27 cellular contexts compared by ENCODE assay signal in genomic region chr20:44414346-44414714, GRCh38. TPM values are rescaled to one million over a fixed set of nuclear protein-coding genes. Genes with fewer than 3 reads are reported as not detected.
DNase-seq lines count a peak whose midpoint lies in the region; ATAC-seq, FAIRE-seq and TF ChIP-seq lines count a peak whose summit lies in the region.
"Had no signal": no experiment of that assay in that cellular context is flagged by ENCODE, and none has a peak within 500 bp of the region (broad histone marks: within the 10 kb centered on the region; RNA-seq: fewer than 3 reads in every experiment).

No MANE protein-coding gene starts in this region.

- intact Hi-C loops in natural killer cell (cut with micrococcal nuclease) (no loop called here), ascending aorta (cut with DNase I) (no loop called here)

- H3K14ac ChIP-seq in H1 (ENCODE audit: insufficient read length): no peak overlapping the region
- no peak overlapping the region for H3K14ac ChIP-seq in neuronal stem cell (ENCODE audit: low read length)

- CTCF ChIA-PET in H1 (lab: Charles Lee; ENCODE audit: partially characterized antibody) (interaction anchor here (0.6 to 4.2 kb wide), 7 partner anchors 26 to 226 kb away, joined by 3 to 13 read pairs (median 3); partner anchors contain the start of gene GDAP1L1), WTC11 (lab: Charles Lee) (no interaction called here)

- H4K91ac ChIP-seq in H1 (replicated peaks; ENCODE audit: insufficient read length, low read length) (no peak overlapping the region), neuronal stem cell (ENCODE audit: low read depth, low read length, poor library complexity) (no peak overlapping the region)

- DNase-seq in natural killer cell treated with Interleukin-12 subunit alpha and Interleukin-12 subunit beta and Interleukin-15 and Interleukin-18, amount 100 ng/mL, for 72 hours (ENCODE audit: low spot score): peak; percentile 44
- no peak for DNase-seq in natural killer cell
- no peak for DNase-seq in H1 (ENCODE audit: low read depth in 1 of 2, low spot score in 2 of 2)
- no peak for DNase-seq in neuronal stem cell (ENCODE audit: low spot score)
- DNase-seq in NCI-H82 treated with DMSO at 0.1 percent for 48 hours (lab: John Stamatoyannopoulos, UW; ENCODE audit: unreplicated experiment): no peak
- no peak for DNase-seq in WTC11 (ENCODE audit: low spot score)
- no peak for DNase-seq in ascending aorta (ENCODE audit: low spot score in 2 of 2)
- DNase-seq: 8988T; ACHN; AML-193; BE2C; Calu3; CD4-positive, alpha-beta T cell; CD8-positive, alpha-beta memory T cell; DMS53; DMS79 treated with DMSO at 0.1 percent for 48 hours; GF-D8; HFFc6 had no signal

- H4K20me1 ChIP-seq in H1 (replicated peaks in 1 of 2; ENCODE audit: control insufficient read depth in 1 of 2, insufficient read depth in 2 of 2, low read length in 2 of 2): no peaks in the 10 kb centered on the region
- H4K20me1 ChIP-seq: BLaER1 treated with 17β-estradiol and CSF1 and Interleukin-3, amounts not matched to agents 10 nM and 100 nM had no signal

- WGBS in H1 (ENCODE audit: extremely low coverage in 1 of 2, insufficient coverage in 1 of 2, insufficient read length in 1 of 2, insufficient replicate concordance in 2 of 2, low coverage in 1 of 2, low lambda C conversion rate in 2 of 2, missing lambda C conversion rate in 1 of 2), 2 experiments: 91% methylated on average over 16 of the region's 16 CpGs; no CpG with 5 or more reads in 1 of the 2 experiments
- WGBS in neuronal stem cell (ENCODE audit: extremely low coverage in 2 of 2, insufficient read length in 2 of 2, insufficient replicate concordance in 1 of 2), 2 donors: no CpG with 5 or more reads among the region's 16 CpGs

- H2AK5ac ChIP-seq in H1 (ENCODE audit: low read depth, low read length): no peak overlapping the region
- no peak overlapping the region for H2AK5ac ChIP-seq in neuronal stem cell (ENCODE audit: low read depth, low read length)

- no peaks in the 10 kb centered on the region for H3K9me3 Mint-ChIP-seq in natural killer cell treated with Interleukin-12 subunit alpha and Interleukin-12 subunit beta and Interleukin-15 and Interleukin-18, amount 100 ng/mL, for 72 hours
- H3K9me3 Mint-ChIP-seq in natural killer cell: no peaks in the 10 kb centered on the region
- H3K9me3 Mint-ChIP-seq in WTC11: no peaks in the 10 kb centered on the region
- H3K9me3 Mint-ChIP-seq: CD14-positive monocyte; CD4-positive, alpha-beta T cell; CD8-positive, alpha-beta memory T cell; GM23338; HFFc6 had no signal

- no peak for ATAC-seq in natural killer cell treated with Interleukin-12 subunit alpha and Interleukin-12 subunit beta and Interleukin-15 and Interleukin-18, amount 100 ng/mL, for 72 hours
- no peak for ATAC-seq in natural killer cell
- ATAC-seq in WTC11: no peak
- ATAC-seq: A549, GM23338 had no signal

- no peak for TF ChIP-seq POLR2A in H1 (IDR thresholded peaks at IDR 0.05; ENCODE audit: control extremely low read depth in 1 of 2, low read depth in 2 of 2, low read length in 2 of 2)

- H4K8ac ChIP-seq in H1 (ENCODE audit: extremely low read depth, insufficient read depth, low read length) (0 out of 2 replicates have a peak overlapping the region, but pooled peaks have one; percentile 53), neuronal stem cell (ENCODE audit: low read depth, low read length) (no peak overlapping the region)

- no peak for TF ChIP-seq RAD21 in H1 (IDR thresholded peaks at IDR 0.05 in 1 of 2, conservative IDR thresholded peaks at IDR 0.05 in 1 of 2; ENCODE audit: low read depth in 2 of 2, low read length in 2 of 2)

- no peak overlapping the region for H2BK12ac ChIP-seq in H1 (ENCODE audit: low read depth, low read length)
- no peak overlapping the region for H2BK12ac ChIP-seq in neuronal stem cell (ENCODE audit: low read length)

- TF ChIP-seq CTCF in natural killer cell (IDR thresholded peaks at IDR 0.05) (no peak), H1 (IDR thresholded peaks at IDR 0.05; ENCODE audit: control extremely low read depth in 1 of 3, insufficient read depth in 1 of 3, low read depth in 1 of 3, low read length in 3 of 3) (no peak), WTC11 (IDR thresholded peaks at IDR 0.05) (no peak), ascending aorta (IDR thresholded peaks at IDR 0.05) (no peak)

- no peaks in the 10 kb centered on the region for H3K9me3 ChIP-seq in H1 (ENCODE audit: insufficient read depth in 2 of 2, low read depth in 1 of 2, low read length in 1 of 2)
- peaks cover 0 to 2% of the 10 kb centered on the region in 2 donors for H3K9me3 ChIP-seq in neuronal stem cell (replicated peaks in 1 of 2; ENCODE audit: control insufficient read depth in 2 of 2, insufficient read depth in 1 of 2, low read depth in 1 of 2, low read length in 2 of 2)
- H3K9me3 ChIP-seq in ascending aorta: no peaks in the 10 kb centered on the region
- H3K9me3 ChIP-seq: A549; BE2C; BLaER1 treated with 17β-estradiol and CSF1 and Interleukin-3, amounts not matched to agents 10 nM and 100 nM; HAP-1 had no signal

- H2BK15ac ChIP-seq in H1 (ENCODE audit: low read length): no peak overlapping the region
- no peak overlapping the region for H2BK15ac ChIP-seq in neuronal stem cell (ENCODE audit: low read length)

- H3K79me1 ChIP-seq in H1 (ENCODE audit: low read depth, low read length) (no peaks in the 10 kb centered on the region), neuronal stem cell (ENCODE audit: low read depth, low read length) (no peaks in the 10 kb centered on the region)

- H3K23ac ChIP-seq in H1 (ENCODE audit: insufficient read length) (no peak overlapping the region), neuronal stem cell (ENCODE audit: low read depth, low read length, poor library complexity) (no peak overlapping the region)

- H3K4ac ChIP-seq in H1 (replicated peaks; ENCODE audit: insufficient read length, low read depth, low read length) (no peak overlapping the region), neuronal stem cell (ENCODE audit: low read length) (no peak overlapping the region)

- H3K4me3 ChIP-seq in H1 (ENCODE audit: extremely low read depth in 1 of 4, insufficient read depth in 2 of 4, low read depth in 3 of 4, low read length in 4 of 4) (no peak overlapping the region), neuronal stem cell (ENCODE audit: low read length in 2 of 2) (no peak overlapping the region), ascending aorta (no peak overlapping the region)
- H3K4me3 ChIP-seq: A549; BLaER1 treated with 17β-estradiol and CSF1 and Interleukin-3, amounts not matched to agents 10 nM and 100 nM; GM23338; HAP-1 had no signal

- H2BK120ac ChIP-seq in H1 (replicated peaks; ENCODE audit: low read depth, low read length) (no peak overlapping the region), neuronal stem cell (ENCODE audit: low read depth, low read length) (no peak overlapping the region)

- H2BK20ac ChIP-seq in H1 (ENCODE audit: low read length): no peak overlapping the region

- no peaks in the 10 kb centered on the region for H3K23me2 ChIP-seq in H1 (ENCODE audit: low read depth, low read length)

- H4K5ac ChIP-seq in H1 (ENCODE audit: insufficient read length, low read depth, low read length): no peak overlapping the region

- H3K36me3 ChIP-seq in H1 (ENCODE audit: control insufficient read depth in 2 of 4, insufficient read depth in 4 of 4, low read length in 3 of 4): no peaks in the 10 kb centered on the region
- no peaks in the 10 kb centered on the region for H3K36me3 ChIP-seq in neuronal stem cell (replicated peaks in 1 of 2; ENCODE audit: control insufficient read depth in 2 of 2, insufficient read depth in 2 of 2, low read length in 2 of 2)
- no peaks in the 10 kb centered on the region for H3K36me3 ChIP-seq in ascending aorta
- H3K36me3 ChIP-seq: BE2C; BLaER1 treated with 17β-estradiol and CSF1 and Interleukin-3, amounts not matched to agents 10 nM and 100 nM; HAP-1 had no signal

- H3K27me3 ChIP-seq in H1 (replicated peaks in 1 of 4; ENCODE audit: control insufficient read depth in 3 of 4, extremely low read depth in 1 of 4, insufficient read depth in 3 of 4, low read length in 3 of 4): no peaks in the 10 kb centered on the region
- H3K27me3 ChIP-seq in neuronal stem cell (ENCODE audit: control insufficient read depth in 3 of 3, insufficient read depth in 3 of 3, low read depth in 1 of 3, low read length in 3 of 3): peaks cover 0 to 54% (median 0%) of the 10 kb centered on the region in 3 experiments
- no peaks in the 10 kb centered on the region for H3K27me3 ChIP-seq in ascending aorta
- H3K27me3 ChIP-seq: BE2C had no signal

- H3K4me1 Mint-ChIP-seq in natural killer cell treated with Interleukin-12 subunit alpha and Interleukin-12 subunit beta and Interleukin-15 and Interleukin-18, amount 100 ng/mL, for 72 hours (ENCODE audit: low read depth in 2 of 2): no peaks in the 10 kb centered on the region
- H3K4me1 Mint-ChIP-seq in natural killer cell: peaks cover 0 to 4% of the 10 kb centered on the region in 2 donors
- no peaks in the 10 kb centered on the region for H3K4me1 Mint-ChIP-seq in WTC11
- H3K4me1 Mint-ChIP-seq: CD14-positive monocyte; CD8-positive, alpha-beta memory T cell had no signal

- no peak overlapping the region for H3K56ac ChIP-seq in H1 (replicated peaks; ENCODE audit: insufficient read length, low read depth, low read length)

- H3K27ac ChIP-seq in H1 (ENCODE audit: low read depth, low read length) (no peak overlapping the region), neuronal stem cell (replicated peaks; ENCODE audit: low read length) (no peak overlapping the region), ascending aorta (no peak overlapping the region)
- H3K27ac ChIP-seq: A549; BLaER1 treated with 17β-estradiol and CSF1 and Interleukin-3, amounts not matched to agents 10 nM and 100 nM had no signal

- H2AFZ ChIP-seq in H1 (ENCODE audit: low read length): no peak overlapping the region
- no peak overlapping the region for H2AFZ ChIP-seq in neuronal stem cell (ENCODE audit: low read length)
- H2AFZ ChIP-seq: GM23338 had no signal

- H3K9ac ChIP-seq in H1 (replicated peaks in 1 of 4; ENCODE audit: extremely low read depth in 1 of 4, low read depth in 3 of 4, low read length in 3 of 4) (no peak overlapping the region), neuronal stem cell (ENCODE audit: low read depth, low read length, poor library complexity) (no peak overlapping the region)
- H3K9ac ChIP-seq: BLaER1 treated with 17β-estradiol and CSF1 and Interleukin-3, amounts not matched to agents 10 nM and 100 nM had no signal

- H3K4me2 ChIP-seq in H1 (ENCODE audit: insufficient read depth in 1 of 2, low read depth in 2 of 2, low read length in 2 of 2) (no peak overlapping the region), neuronal stem cell (ENCODE audit: insufficient read depth, low read length, poor library complexity, severe bottlenecking) (no peak overlapping the region)
- H3K4me2 ChIP-seq: A549; BLaER1 treated with 17β-estradiol and CSF1 and Interleukin-3, amounts not matched to agents 10 nM and 100 nM; GM23338 had no signal

- H3K18ac ChIP-seq in H1 (ENCODE audit: extremely low read depth, low read length): no peak overlapping the region
- H3K18ac ChIP-seq in neuronal stem cell (ENCODE audit: low read length): peak overlapping the region; percentile 11

- H3K4me1 ChIP-seq in H1 (replicated peaks in 1 of 4; ENCODE audit: control insufficient read depth in 3 of 4, insufficient read depth in 4 of 4, low read length in 3 of 4) (no peaks in the 10 kb centered on the region; a peak in 1 of 7 replicates), neuronal stem cell (ENCODE audit: control insufficient read depth in 2 of 2, insufficient read depth in 1 of 2, low read depth in 1 of 2, low read length in 2 of 2) (no peaks in the 10 kb centered on the region), ascending aorta (no peaks in the 10 kb centered on the region)
- H3K4me1 ChIP-seq: A549; BE2C; BLaER1 treated with 17β-estradiol and CSF1 and Interleukin-3, amounts not matched to agents 10 nM and 100 nM; HAP-1 had no signal

- H3K27me3 Mint-ChIP-seq in natural killer cell treated with Interleukin-12 subunit alpha and Interleukin-12 subunit beta and Interleukin-15 and Interleukin-18, amount 100 ng/mL, for 72 hours: peaks cover 3 to 14% of the 10 kb centered on the region in 2 donors
- H3K27me3 Mint-ChIP-seq in natural killer cell (ENCODE audit: low read depth in 2 of 2) (peaks cover 0 to 7% of the 10 kb centered on the region in 2 donors), WTC11 (ENCODE audit: low read depth) (no peaks in the 10 kb centered on the region)

- H2BK5ac ChIP-seq in H1 (ENCODE audit: low read depth, low read length): no peak overlapping the region
- H2BK5ac ChIP-seq in neuronal stem cell (ENCODE audit: low read length): no peak overlapping the region

- TF ChIP-seq EP300 in H1 (IDR thresholded peaks at IDR 0.05; ENCODE audit: borderline replicate concordance in 1 of 2, low read depth in 2 of 2, low read length in 2 of 2): no peak

- no peak overlapping the region for H3K27ac Mint-ChIP-seq in natural killer cell treated with Interleukin-12 subunit alpha and Interleukin-12 subunit beta and Interleukin-15 and Interleukin-18, amount 100 ng/mL, for 72 hours
- H3K27ac Mint-ChIP-seq in natural killer cell: no peak overlapping the region
- H3K27ac Mint-ChIP-seq in WTC11: no peak overlapping the region
- H3K27ac Mint-ChIP-seq: CD14-positive monocyte; CD4-positive, alpha-beta T cell; CD8-positive, alpha-beta memory T cell; GM23338; HFFc6 had no signal

- H3K79me2 ChIP-seq in H1 (ENCODE audit: control insufficient read depth in 1 of 2, insufficient read depth in 2 of 2, low read length in 2 of 2): no peaks in the 10 kb centered on the region

- H3K4me3 Mint-ChIP-seq in natural killer cell treated with Interleukin-12 subunit alpha and Interleukin-12 subunit beta and Interleukin-15 and Interleukin-18, amount 100 ng/mL, for 72 hours: no peak overlapping the region
- no peak overlapping the region for H3K4me3 Mint-ChIP-seq in natural killer cell
- no peak overlapping the region for H3K4me3 Mint-ChIP-seq in WTC11
- H3K4me3 Mint-ChIP-seq: CD14-positive monocyte; CD4-positive, alpha-beta T cell; CD8-positive, alpha-beta memory T cell; GM23338; HFFc6 had no signal

- POLR2A ChIA-PET in H1 (lab: Charles Lee; ENCODE audit: partially characterized antibody): no interaction called here
- POLR2A ChIA-PET in WTC11 (lab: Charles Lee): no interaction called here

- no peak for FAIRE-seq in H1 (lab: Jason Lieb, UNC)
- FAIRE-seq: A549, GM12891, GM18507, H54 had no signal

- H3K36me3 Mint-ChIP-seq in natural killer cell treated with Interleukin-12 subunit alpha and Interleukin-12 subunit beta and Interleukin-15 and Interleukin-18, amount 100 ng/mL, for 72 hours: no peaks in the 10 kb centered on the region
- no peaks in the 10 kb centered on the region for H3K36me3 Mint-ChIP-seq in natural killer cell
- no peaks in the 10 kb centered on the region for H3K36me3 Mint-ChIP-seq in WTC11
- H3K36me3 Mint-ChIP-seq: CD14-positive monocyte; CD8-positive, alpha-beta memory T cell had no signal

RNA-seq across cellular contexts. Expression of gene HNF4A, which starts 58.8 kb away (rescaled TPM):
- total RNA-seq in natural killer cell treated with Interleukin-12 subunit alpha and Interleukin-12 subunit beta and Interleukin-15 and Interleukin-18, amount 100 ng/mL, for 72 hours: not detected
- total RNA-seq in natural killer cell (not detected), WTC11 (2021) (0.15 to 0.37 TPM (median 0.21 TPM) in 3 replicates), ascending aorta (not detected)
- not detected in 2 replicates for total RNA-seq in H1 (2021; fragmentation: NEBNext Ultra II Directional; extraction: Animal tissue kit (Norgen Biotek cat#: 25700))
- 0.03 TPM in 1 of 2 replicates, not detected in the other for polyA plus RNA-seq in H1 (2011; rRNA removed)
- 0.04 TPM for polyA plus RNA-seq in H1 (2011; cell fraction: cytosol; rRNA removed)
- not detected for polyA plus RNA-seq in H1 (2011; cell fraction: nucleus; rRNA removed)
- 0.10 to 0.11 TPM in 2 of 4 replicates, not detected in the others for polyA plus RNA-seq in H1 (2012, experiment 1 of 2)
- 0.03 TPM for polyA plus RNA-seq in H1 (2012, experiment 2 of 2)
- not detected for polyA plus RNA-seq in H1 (2013, experiment 1 of 2)
- 0.02 TPM for polyA plus RNA-seq in H1 (2013, experiment 2 of 2)
- not detected in 2 replicates for polyA minus RNA-seq in H1 (2011; rRNA and poly(A)+ RNA removed)
- polyA minus RNA-seq in H1 (2011; cell fraction: cytosol; rRNA and poly(A)+ RNA removed): not detected
- polyA minus RNA-seq in H1 (2011; cell fraction: nucleus; rRNA and poly(A)+ RNA removed): not detected
- 0.04 TPM for polyA plus RNA-seq in neuronal stem cell (2013, experiment 1 of 2)
- 0.03 TPM for polyA plus RNA-seq in neuronal stem cell (2013, experiment 2 of 2)
- total RNA-seq: CD4-positive, alpha-beta T cell; CD8-positive, alpha-beta memory T cell; Daoy; GM23338; HFFc6 had no signal
- polyA plus RNA-seq: CD14-positive monocyte; CD8-positive, alpha-beta memory T cell; GM23338 had no signal
